1 cellular context compared by ENCODE assay signal in the genomic region with DNA sequence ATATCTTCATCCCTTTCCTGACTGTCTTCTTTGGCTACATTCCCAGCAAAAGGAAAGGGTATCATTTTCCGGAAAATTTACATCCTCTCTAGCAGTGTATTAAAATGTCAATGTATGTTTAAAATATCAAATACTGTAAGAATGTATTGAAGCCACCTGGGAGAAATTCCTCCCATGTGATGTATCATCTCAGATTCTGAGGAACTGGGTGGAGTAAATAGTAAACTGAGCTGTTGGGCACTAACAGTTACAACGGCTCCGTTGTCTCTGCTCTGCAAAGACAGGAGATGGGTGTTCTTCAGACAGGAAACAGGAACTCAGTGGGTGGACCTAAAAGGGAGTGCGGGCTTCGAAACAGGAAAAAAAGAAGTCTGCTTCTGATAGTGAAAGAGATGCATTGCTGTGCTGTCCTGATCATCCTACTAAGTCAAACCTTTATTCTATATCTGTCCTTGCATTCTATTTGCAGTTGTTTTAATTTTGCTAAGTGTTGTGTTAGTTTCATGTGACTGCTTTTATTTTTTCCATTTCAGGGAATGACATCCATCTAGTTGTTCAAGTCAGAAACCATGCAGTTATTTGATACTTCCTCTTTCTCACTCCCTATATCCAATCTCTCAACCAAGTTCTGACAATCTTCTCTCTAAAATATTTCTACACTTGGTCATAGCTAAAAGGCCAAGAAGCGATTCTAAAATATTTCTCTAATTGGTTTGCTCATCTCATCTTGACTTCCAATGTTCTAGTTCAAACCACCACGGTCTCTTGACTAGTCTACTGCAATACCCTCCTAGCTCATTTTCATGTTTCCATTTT.
TF ChIP-seq lines count a peak whose summit lies in the region.

No MANE protein-coding gene starts in this region.

TF ChIP-seq in K562, 482 proteins besides CTCF, POLR2A, EP300 and RAD21 (continued from another document and continues in another):
- TF ChIP-seq, protein P1, sequence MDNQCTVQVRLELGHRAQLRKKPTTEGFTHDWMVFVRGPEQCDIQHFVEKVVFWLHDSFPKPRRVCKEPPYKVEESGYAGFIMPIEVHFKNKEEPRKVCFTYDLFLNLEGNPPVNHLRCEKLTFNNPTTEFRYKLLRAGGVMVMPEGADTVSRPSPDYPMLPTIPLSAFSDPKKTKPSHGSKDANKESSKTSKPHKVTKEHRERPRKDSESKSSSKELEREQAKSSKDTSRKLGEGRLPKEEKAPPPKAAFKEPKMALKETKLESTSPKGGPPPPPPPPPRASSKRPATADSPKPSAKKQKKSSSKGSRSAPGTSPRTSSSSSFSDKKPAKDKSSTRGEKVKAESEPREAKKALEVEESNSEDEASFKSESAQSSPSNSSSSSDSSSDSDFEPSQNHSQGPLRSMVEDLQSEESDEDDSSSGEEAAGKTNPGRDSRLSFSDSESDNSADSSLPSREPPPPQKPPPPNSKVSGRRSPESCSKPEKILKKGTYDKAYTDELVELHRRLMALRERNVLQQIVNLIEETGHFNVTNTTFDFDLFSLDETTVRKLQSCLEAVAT (IDR thresholded peaks at IDR 0.05) = no peak
- TF ChIP-seq SPI1 (IDR thresholded peaks at IDR 0.05; ENCODE audit: borderline replicate concordance, low read depth, low read length) (peak; percentile 88; the same call in 1 of the 2 replicates), NR2F6 (CRISPR knock-in tag; IDR thresholded peaks at IDR 0.05) (no peak), ZNF778 (CRISPR knock-in tag; IDR thresholded peaks at IDR 0.05) (no peak), HMGN3 (IDR thresholded peaks at IDR 0.05; ENCODE audit: borderline replicate concordance, extremely low read depth, insufficient read length, low read depth, low read length) (no peak), PYGO2 (tag; IDR thresholded peaks at IDR 0.05) (no peak), NCOA2 (IDR thresholded peaks at IDR 0.05; ENCODE audit: partially characterized antibody in 2 of 2) (no peak), RFX1 (IDR thresholded peaks at IDR 0.05) (no peak), SAFB2 (IDR thresholded peaks at IDR 0.05; ENCODE audit: borderline replicate concordance, low read depth, low read length, severe bottlenecking) (no peak), SRF (CRISPR knock-in tag; IDR thresholded peaks at IDR 0.05) (no peak; a peak in 1 of 4 replicates), CREB1 (IDR thresholded peaks at IDR 0.05) (no peak), CREB1 (CRISPR knock-in tag; IDR thresholded peaks at IDR 0.05) (no peak), NFE2L1 (tag; IDR thresholded peaks at IDR 0.05; ENCODE audit: borderline replicate concordance, low read depth) (no peak), CHD4 (IDR thresholded peaks at IDR 0.05; ENCODE audit: insufficient read depth, insufficient replicate concordance, low read depth, low read length, poor library complexity, severe bottlenecking) (no peak), NFIX (CRISPR knock-in tag; IDR thresholded peaks at IDR 0.05; ENCODE audit: low read depth) (no peak), ELF2 (CRISPR knock-in tag; IDR thresholded peaks at IDR 0.05) (no peak), TAL1 (IDR thresholded peaks at IDR 0.05) (no peak), TBL1XR1 (IDR thresholded peaks at IDR 0.05; ENCODE audit: low read length in 2 of 2) (no peak), BCOR (IDR thresholded peaks at IDR 0.05) (no peak), EP400 (IDR thresholded peaks at IDR 0.05) (0 out of 2 replicates have a peak, but pooled peaks have one; percentile 14), RBM39 (optimal IDR thresholded peaks at IDR 0.05; ENCODE audit: low read depth, low read length) (no peak), SRSF7 (optimal IDR thresholded peaks at IDR 0.05; ENCODE audit: low read depth, low read length) (no peak), STAT5A (IDR thresholded peaks at IDR 0.05; ENCODE audit: borderline replicate concordance, low read length) (0 out of 2 replicates have a peak, but pooled peaks have one; percentile 8), TRIM24 (IDR thresholded peaks at IDR 0.05) (no peak), ILK (tag; IDR thresholded peaks at IDR 0.05; ENCODE audit: borderline replicate concordance, low read depth) (no peak), ZNF232 (CRISPR knock-in tag; IDR thresholded peaks at IDR 0.05) (no peak), ZNF77 (CRISPR knock-in tag; IDR thresholded peaks at IDR 0.05) (no peak), RCOR1 (IDR thresholded peaks at IDR 0.05; ENCODE audit: borderline replicate concordance in 1 of 2, low read depth in 2 of 2, low read length in 2 of 2) (no peak), TFAM (CRISPR knock-in tag; conservative IDR thresholded peaks at IDR 0.05) (no peak), ZSCAN32 (CRISPR knock-in tag; IDR thresholded peaks at IDR 0.05) (no peak), ZNF79 (CRISPR knock-in tag; IDR thresholded peaks at IDR 0.05; ENCODE audit: low read depth) (no peak), CHCHD3 (CRISPR knock-in tag; IDR thresholded peaks at IDR 0.05) (no peak), CREBBP (IDR thresholded peaks at IDR 0.05; ENCODE audit: low read depth, low read length) (no peak), MYC (IDR thresholded peaks at IDR 0.05; ENCODE audit: low read depth, low read length) (0 out of 2 replicates have a peak, but pooled peaks have one; percentile 28), MYC (CRISPR knock-in tag; IDR thresholded peaks at IDR 0.05; ENCODE audit: borderline replicate concordance, low read depth) (no peak), HNRNPL (IDR thresholded peaks at IDR 0.05; ENCODE audit: low read depth, low read length) (no peak)
- TF ChIP-seq, protein P2, sequence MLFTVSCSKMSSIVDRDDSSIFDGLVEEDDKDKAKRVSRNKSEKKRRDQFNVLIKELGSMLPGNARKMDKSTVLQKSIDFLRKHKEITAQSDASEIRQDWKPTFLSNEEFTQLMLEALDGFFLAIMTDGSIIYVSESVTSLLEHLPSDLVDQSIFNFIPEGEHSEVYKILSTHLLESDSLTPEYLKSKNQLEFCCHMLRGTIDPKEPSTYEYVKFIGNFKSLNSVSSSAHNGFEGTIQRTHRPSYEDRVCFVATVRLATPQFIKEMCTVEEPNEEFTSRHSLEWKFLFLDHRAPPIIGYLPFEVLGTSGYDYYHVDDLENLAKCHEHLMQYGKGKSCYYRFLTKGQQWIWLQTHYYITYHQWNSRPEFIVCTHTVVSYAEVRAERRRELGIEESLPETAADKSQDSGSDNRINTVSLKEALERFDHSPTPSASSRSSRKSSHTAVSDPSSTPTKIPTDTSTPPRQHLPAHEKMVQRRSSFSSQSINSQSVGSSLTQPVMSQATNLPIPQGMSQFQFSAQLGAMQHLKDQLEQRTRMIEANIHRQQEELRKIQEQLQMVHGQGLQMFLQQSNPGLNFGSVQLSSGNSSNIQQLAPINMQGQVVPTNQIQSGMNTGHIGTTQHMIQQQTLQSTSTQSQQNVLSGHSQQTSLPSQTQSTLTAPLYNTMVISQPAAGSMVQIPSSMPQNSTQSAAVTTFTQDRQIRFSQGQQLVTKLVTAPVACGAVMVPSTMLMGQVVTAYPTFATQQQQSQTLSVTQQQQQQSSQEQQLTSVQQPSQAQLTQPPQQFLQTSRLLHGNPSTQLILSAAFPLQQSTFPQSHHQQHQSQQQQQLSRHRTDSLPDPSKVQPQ (CRISPR knock-in tag; IDR thresholded peaks at IDR 0.05; ENCODE audit: borderline replicate concordance) = no peak
- TF ChIP-seq, protein P3, sequence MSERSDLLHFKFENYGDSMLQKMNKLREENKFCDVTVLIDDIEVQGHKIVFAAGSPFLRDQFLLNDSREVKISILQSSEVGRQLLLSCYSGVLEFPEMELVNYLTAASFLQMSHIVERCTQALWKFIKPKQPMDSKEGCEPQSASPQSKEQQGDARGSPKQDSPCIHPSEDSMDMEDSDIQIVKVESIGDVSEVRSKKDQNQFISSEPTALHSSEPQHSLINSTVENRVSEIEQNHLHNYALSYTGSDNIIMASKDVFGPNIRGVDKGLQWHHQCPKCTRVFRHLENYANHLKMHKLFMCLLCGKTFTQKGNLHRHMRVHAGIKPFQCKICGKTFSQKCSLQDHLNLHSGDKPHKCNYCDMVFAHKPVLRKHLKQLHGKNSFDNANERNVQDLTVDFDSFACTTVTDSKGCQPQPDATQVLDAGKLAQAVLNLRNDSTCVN (CRISPR knock-in tag; IDR thresholded peaks at IDR 0.05) = no peak
- TF ChIP-seq, protein P4, sequence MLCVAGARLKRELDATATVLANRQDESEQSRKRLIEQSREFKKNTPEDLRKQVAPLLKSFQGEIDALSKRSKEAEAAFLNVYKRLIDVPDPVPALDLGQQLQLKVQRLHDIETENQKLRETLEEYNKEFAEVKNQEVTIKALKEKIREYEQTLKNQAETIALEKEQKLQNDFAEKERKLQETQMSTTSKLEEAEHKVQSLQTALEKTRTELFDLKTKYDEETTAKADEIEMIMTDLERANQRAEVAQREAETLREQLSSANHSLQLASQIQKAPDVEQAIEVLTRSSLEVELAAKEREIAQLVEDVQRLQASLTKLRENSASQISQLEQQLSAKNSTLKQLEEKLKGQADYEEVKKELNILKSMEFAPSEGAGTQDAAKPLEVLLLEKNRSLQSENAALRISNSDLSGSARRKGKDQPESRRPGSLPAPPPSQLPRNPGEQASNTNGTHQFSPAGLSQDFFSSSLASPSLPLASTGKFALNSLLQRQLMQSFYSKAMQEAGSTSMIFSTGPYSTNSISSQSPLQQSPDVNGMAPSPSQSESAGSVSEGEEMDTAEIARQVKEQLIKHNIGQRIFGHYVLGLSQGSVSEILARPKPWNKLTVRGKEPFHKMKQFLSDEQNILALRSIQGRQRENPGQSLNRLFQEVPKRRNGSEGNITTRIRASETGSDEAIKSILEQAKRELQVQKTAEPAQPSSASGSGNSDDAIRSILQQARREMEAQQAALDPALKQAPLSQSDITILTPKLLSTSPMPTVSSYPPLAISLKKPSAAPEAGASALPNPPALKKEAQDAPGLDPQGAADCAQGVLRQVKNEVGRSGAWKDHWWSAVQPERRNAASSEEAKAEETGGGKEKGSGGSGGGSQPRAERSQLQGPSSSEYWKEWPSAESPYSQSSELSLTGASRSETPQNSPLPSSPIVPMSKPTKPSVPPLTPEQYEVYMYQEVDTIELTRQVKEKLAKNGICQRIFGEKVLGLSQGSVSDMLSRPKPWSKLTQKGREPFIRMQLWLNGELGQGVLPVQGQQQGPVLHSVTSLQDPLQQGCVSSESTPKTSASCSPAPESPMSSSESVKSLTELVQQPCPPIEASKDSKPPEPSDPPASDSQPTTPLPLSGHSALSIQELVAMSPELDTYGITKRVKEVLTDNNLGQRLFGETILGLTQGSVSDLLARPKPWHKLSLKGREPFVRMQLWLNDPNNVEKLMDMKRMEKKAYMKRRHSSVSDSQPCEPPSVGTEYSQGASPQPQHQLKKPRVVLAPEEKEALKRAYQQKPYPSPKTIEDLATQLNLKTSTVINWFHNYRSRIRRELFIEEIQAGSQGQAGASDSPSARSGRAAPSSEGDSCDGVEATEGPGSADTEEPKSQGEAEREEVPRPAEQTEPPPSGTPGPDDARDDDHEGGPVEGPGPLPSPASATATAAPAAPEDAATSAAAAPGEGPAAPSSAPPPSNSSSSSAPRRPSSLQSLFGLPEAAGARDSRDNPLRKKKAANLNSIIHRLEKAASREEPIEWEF (CRISPR knock-in tag; IDR thresholded peaks at IDR 0.05) = no peak
- TF ChIP-seq, protein P5, sequence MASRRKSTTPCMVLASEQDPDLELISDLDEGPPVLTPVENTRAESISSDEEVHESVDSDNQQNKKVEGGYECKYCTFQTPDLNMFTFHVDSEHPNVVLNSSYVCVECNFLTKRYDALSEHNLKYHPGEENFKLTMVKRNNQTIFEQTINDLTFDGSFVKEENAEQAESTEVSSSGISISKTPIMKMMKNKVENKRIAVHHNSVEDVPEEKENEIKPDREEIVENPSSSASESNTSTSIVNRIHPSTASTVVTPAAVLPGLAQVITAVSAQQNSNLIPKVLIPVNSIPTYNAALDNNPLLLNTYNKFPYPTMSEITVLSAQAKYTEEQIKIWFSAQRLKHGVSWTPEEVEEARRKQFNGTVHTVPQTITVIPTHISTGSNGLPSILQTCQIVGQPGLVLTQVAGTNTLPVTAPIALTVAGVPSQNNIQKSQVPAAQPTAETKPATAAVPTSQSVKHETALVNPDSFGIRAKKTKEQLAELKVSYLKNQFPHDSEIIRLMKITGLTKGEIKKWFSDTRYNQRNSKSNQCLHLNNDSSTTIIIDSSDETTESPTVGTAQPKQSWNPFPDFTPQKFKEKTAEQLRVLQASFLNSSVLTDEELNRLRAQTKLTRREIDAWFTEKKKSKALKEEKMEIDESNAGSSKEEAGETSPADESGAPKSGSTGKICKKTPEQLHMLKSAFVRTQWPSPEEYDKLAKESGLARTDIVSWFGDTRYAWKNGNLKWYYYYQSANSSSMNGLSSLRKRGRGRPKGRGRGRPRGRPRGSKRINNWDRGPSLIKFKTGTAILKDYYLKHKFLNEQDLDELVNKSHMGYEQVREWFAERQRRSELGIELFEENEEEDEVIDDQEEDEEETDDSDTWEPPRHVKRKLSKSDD (conservative IDR thresholded peaks at IDR 0.05; ENCODE audit: low read length) = no peak
- TF ChIP-seq, protein P6, sequence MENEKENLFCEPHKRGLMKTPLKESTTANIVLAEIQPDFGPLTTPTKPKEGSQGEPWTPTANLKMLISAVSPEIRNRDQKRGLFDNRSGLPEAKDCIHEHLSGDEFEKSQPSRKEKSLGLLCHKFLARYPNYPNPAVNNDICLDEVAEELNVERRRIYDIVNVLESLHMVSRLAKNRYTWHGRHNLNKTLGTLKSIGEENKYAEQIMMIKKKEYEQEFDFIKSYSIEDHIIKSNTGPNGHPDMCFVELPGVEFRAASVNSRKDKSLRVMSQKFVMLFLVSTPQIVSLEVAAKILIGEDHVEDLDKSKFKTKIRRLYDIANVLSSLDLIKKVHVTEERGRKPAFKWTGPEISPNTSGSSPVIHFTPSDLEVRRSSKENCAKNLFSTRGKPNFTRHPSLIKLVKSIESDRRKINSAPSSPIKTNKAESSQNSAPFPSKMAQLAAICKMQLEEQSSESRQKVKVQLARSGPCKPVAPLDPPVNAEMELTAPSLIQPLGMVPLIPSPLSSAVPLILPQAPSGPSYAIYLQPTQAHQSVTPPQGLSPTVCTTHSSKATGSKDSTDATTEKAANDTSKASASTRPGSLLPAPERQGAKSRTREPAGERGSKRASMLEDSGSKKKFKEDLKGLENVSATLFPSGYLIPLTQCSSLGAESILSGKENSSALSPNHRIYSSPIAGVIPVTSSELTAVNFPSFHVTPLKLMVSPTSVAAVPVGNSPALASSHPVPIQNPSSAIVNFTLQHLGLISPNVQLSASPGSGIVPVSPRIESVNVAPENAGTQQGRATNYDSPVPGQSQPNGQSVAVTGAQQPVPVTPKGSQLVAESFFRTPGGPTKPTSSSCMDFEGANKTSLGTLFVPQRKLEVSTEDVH (IDR thresholded peaks at IDR 0.05; ENCODE audit: low read depth, partially characterized antibody) = peak; percentile 63
- TF ChIP-seq, protein P7, sequence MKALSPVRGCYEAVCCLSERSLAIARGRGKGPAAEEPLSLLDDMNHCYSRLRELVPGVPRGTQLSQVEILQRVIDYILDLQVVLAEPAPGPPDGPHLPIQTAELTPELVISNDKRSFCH (CRISPR knock-in tag; IDR thresholded peaks at IDR 0.05) = no peak
- TF ChIP-seq, protein P7 (tag; IDR thresholded peaks at IDR 0.05) = no peak
- TF ChIP-seq, protein P8, sequence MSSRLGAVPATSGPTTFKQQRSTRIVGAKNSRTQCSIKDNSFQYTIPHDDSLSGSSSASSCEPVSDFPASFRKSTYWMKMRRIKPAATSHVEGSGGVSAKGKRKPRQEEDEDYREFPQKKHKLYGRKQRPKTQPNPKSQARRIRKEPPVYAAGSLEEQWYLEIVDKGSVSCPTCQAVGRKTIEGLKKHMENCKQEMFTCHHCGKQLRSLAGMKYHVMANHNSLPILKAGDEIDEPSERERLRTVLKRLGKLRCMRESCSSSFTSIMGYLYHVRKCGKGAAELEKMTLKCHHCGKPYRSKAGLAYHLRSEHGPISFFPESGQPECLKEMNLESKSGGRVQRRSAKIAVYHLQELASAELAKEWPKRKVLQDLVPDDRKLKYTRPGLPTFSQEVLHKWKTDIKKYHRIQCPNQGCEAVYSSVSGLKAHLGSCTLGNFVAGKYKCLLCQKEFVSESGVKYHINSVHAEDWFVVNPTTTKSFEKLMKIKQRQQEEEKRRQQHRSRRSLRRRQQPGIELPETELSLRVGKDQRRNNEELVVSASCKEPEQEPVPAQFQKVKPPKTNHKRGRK (tag; IDR thresholded peaks at IDR 0.05) = no peak
